ENCODE assay signal across 3 cellular contexts in the genomic region with DNA sequence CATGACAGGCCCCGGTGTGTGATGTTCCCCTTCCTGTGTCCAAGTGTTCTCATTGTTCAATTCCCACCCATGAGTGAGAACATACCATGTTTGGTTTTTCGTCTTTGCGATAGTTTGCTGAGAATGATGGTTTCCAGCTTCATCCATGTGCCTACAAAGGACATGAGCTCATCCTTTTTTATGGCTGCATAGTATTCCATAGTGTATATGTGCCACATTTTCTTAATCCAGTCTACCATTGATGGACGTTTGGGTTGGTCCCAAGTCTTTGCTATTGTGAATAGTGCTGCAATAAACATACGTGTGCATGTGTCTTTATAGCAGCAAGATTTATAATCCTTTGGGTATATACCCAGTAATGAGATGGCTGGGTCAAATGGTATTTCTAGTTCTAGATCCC.
DNase-seq lines count a peak whose midpoint lies in the region; ATAC-seq, FAIRE-seq and TF ChIP-seq lines count a peak whose summit lies in the region.
"Not testable (repeated sequence)": the region's sequence is repeated elsewhere in the genome, so short reads cannot be mapped to it uniquely, and the experiment has no call there.

No MANE protein-coding gene starts in this region.

- CTCF ChIA-PET in HEK293 (lab: Yijun Ruan, JAX): interaction anchor here (0.6 to 1.0 kb wide), 2 partner anchors 11 to 13 kb away, joined by 3 read pairs; no protein-coding TSS in a partner anchor
- CTCF ChIA-PET in K562 (lab: Yijun Ruan, JAX; ENCODE audit: low intra/inter-chr PET ratio): not testable (repeated sequence)

- not testable (repeated sequence) for TF ChIP-seq RAD21 in K562 (CRISPR knock-in tag; conservative IDR thresholded peaks at IDR 0.05 in 1 of 2, IDR thresholded peaks at IDR 0.05 in 1 of 2)

- TF ChIP-seq POLR2A in K562 (conservative IDR thresholded peaks at IDR 0.05): not testable (repeated sequence)

- not testable (repeated sequence) for FAIRE-seq in K562 (lab: Jason Lieb, UNC)

- TF ChIP-seq EP300 in K562 (IDR thresholded peaks at IDR 0.05; ENCODE audit: low read length): not testable (repeated sequence)

- not testable (repeated sequence) for H3K27ac ChIP-seq in HEK293 (ENCODE audit: extremely low read depth, low read depth, low read length); K562 (ENCODE audit: extremely low read depth, low read depth, low read length)
- peak overlapping the region; percentile 87 for H3K27ac ChIP-seq in SJCRH30

- not testable (repeated sequence) for H3K9me3 ChIP-seq in HEK293 (ENCODE audit: control insufficient read depth, insufficient read depth, low read depth, low read length); SJCRH30 (replicated peaks); K562 (replicated peaks; ENCODE audit: control insufficient read depth, insufficient read depth, low read depth, low read length)

- not testable (repeated sequence) for H3K36me3 ChIP-seq in HEK293 (ENCODE audit: control insufficient read depth in 2 of 2, insufficient read depth in 1 of 2, low read length in 2 of 2); SJCRH30; K562 (ENCODE audit: control insufficient read depth, insufficient read depth, low read length)

- not testable (repeated sequence) for H3K79me2 ChIP-seq in K562 (ENCODE audit: control insufficient read depth, insufficient read depth, low read length)

- H3K4me3 ChIP-seq in HEK293 (ENCODE audit: low read depth, low read length); SJCRH30; K562: not testable (repeated sequence)

- POLR2A ChIA-PET in HEK293 (lab: Yijun Ruan, JAX); K562 (lab: Yijun Ruan, JAX): not testable (repeated sequence)

- DNase-seq in SJCRH30; K562 (ENCODE audit: extremely low read depth in 1 of 4, low spot score in 3 of 4): not testable (repeated sequence)

- BruUV-seq in K562 (replicated peaks; lab: Mats Ljungman, UMichigan): not testable (repeated sequence)

- not testable (repeated sequence) for H3K4me2 ChIP-seq in K562 (ENCODE audit: insufficient read depth, low read length)

- not testable (repeated sequence) for H3K9ac ChIP-seq in K562 (ENCODE audit: insufficient read depth in 1 of 2, low read depth in 2 of 2, low read length in 2 of 2)

- not testable (repeated sequence) for H3K27me3 ChIP-seq in SJCRH30; K562 (ENCODE audit: control insufficient read depth in 2 of 2, insufficient read depth in 2 of 2, low read length in 2 of 2)

- not testable (repeated sequence) for H4K20me1 ChIP-seq in K562 (replicated peaks; ENCODE audit: control insufficient read depth, insufficient read depth, low read length)

- H2AFZ ChIP-seq in K562 (ENCODE audit: low read depth, low read length): not testable (repeated sequence)

- in situ Hi-C loops in K562 (cut with MboI): not testable (repeated sequence)

- not testable (repeated sequence) for TF ChIP-seq CTCF in HEK293 (tag by site-specific recombination; IDR thresholded peaks at IDR 0.05); K562 (IDR thresholded peaks at IDR 0.05 in 2 of 3, conservative IDR thresholded peaks at IDR 0.05 in 1 of 3; ENCODE audit: insufficient read depth in 2 of 3, low read depth in 1 of 3, low read length in 3 of 3)

- ATAC-seq in K562: not testable (repeated sequence)

- not testable (repeated sequence) for H3K9me1 ChIP-seq in K562 (ENCODE audit: control insufficient read depth, insufficient read depth, low read length)

- WGBS in K562 (ENCODE audit: insufficient coverage, low coverage, missing lambda C conversion rate): 0% methylated on average over 4 of the region's 5 CpGs

- H3K4me1 ChIP-seq in HEK293 (ENCODE audit: control insufficient read depth, insufficient read depth, low read length); K562 (replicated peaks in 1 of 2; ENCODE audit: control insufficient read depth in 2 of 2, insufficient read depth in 2 of 2, low read length in 2 of 2): not testable (repeated sequence)
- H3K4me1 ChIP-seq in SJCRH30: peaks cover 68% of the 10 kb centered on the region

- intact Hi-C loops in K562 (cut with micrococcal nuclease): not testable (repeated sequence)

TF ChIP-seq in HEK293, 187 proteins besides CTCF, POLR2A, EP300 and RAD21:
- TF ChIP-seq, protein P1, sequence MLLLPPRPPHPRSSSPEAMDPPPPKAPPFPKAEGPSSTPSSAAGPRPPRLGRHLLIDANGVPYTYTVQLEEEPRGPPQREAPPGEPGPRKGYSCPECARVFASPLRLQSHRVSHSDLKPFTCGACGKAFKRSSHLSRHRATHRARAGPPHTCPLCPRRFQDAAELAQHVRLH (tag by site-specific recombination; IDR thresholded peaks at IDR 0.05): peak; percentile 62; the same call in 1 of the 2 replicates
- peak; percentile 96 for TF ChIP-seq ZNF146 (tag by site-specific recombination; IDR thresholded peaks at IDR 0.05)

TF ChIP-seq in K562, 482 proteins besides CTCF, POLR2A, EP300 and RAD21:
- peak; percentile 43 for TF ChIP-seq ZNF146 (CRISPR knock-in tag; IDR thresholded peaks at IDR 0.05; ENCODE audit: unreplicated experiment)
